In the genomic region with DNA sequence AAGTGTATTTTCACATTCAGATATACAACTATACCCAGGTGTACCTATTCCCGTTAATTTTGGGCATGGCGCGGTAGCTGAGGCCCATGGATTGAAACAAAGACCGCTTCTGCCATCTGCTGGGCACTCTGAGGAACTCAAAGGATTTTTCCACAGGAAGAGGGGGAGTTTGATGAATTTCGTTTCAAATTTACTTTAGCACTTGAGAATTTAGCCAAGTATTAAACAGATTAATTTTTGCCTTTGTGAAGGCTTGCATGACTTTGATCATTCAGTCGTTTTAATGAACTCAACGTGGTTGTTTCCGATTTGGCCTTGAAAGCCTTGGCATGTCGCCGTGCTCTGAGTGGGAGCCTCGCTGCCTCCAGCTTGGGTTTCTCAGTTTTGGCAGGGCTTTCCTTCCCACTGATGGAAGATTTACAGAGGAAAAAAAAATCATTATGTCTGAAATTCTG, we compare ENCODE assay signal across 8 cellular contexts.
A peak's percentile ranks its signal among the peaks of the same experiment; 100 is the strongest.
DNase-seq lines count a peak whose midpoint lies in the region; ATAC-seq and TF ChIP-seq lines count a peak whose summit lies in the region.

No MANE protein-coding gene starts in this region.

- H3K14ac ChIP-seq in trophoblast cell (ENCODE audit: low read length) = no peak overlapping the region

- H3K36me3 ChIP-seq in HUES6 (ENCODE audit: control insufficient read depth, insufficient read depth, low read length) (no peaks in the 10 kb centered on the region), Peyer's patch (no peaks in the 10 kb centered on the region), trophoblast cell (ENCODE audit: control insufficient read depth in 1 of 2, insufficient read depth in 2 of 2, low read length in 2 of 2) (no peaks in the 10 kb centered on the region)

- no peak overlapping the region for H2AFZ ChIP-seq in trophoblast cell (ENCODE audit: insufficient read depth, low read length, poor library complexity)

- H3K23ac ChIP-seq in trophoblast cell (ENCODE audit: low read length) = no peak overlapping the region

- H4K91ac ChIP-seq in trophoblast cell (ENCODE audit: low read depth, low read length) = no peak overlapping the region

- no peak overlapping the region for H4K12ac ChIP-seq in trophoblast cell (ENCODE audit: low read depth, low read length)

- H3K9ac ChIP-seq in HUES6 (ENCODE audit: low read length) (no peak overlapping the region), trophoblast cell (ENCODE audit: low read length) (no peak overlapping the region)

- peak; percentile 22 for DNase-seq in DMS53 treated with DMSO at 0.1 percent for 48 hours (lab: John Stamatoyannopoulos, UW; ENCODE audit: unreplicated experiment)
- DNase-seq in Peyer's patch = peak in 2 of 3 donors; percentile 18 to 54
- peak; percentile 1 for DNase-seq in activated naive CD8-positive, alpha-beta T cell treated with anti-CD3 and anti-CD28 coated beads, Interleukin-2, amount 50 U/mL, for 16 hours (ENCODE audit: low read depth, low spot score)
- peak; percentile 59 to 90 (median 75) for DNase-seq in head of caudate nucleus
- peak; percentile 36 to 72 for DNase-seq in trophoblast cell

- H3K4me3 ChIP-seq in HUES6 (ENCODE audit: low read depth, low read length) (0 out of 2 replicates have a peak overlapping the region, but pooled peaks have one; percentile 32), Peyer's patch (peak overlapping the region in 3 of 4 donors; percentile 22 to 27 (median 27)), trophoblast cell (ENCODE audit: low read depth, low read length) (no peak overlapping the region)

- no peak for TF ChIP-seq POLR2A in Peyer's patch (IDR thresholded peaks at IDR 0.05)

- H3K18ac ChIP-seq in trophoblast cell (ENCODE audit: low read length) = no peak overlapping the region

- H3K27me3 ChIP-seq in HUES6 (ENCODE audit: control insufficient read depth, insufficient read depth, low read length) = no peaks in the 10 kb centered on the region
- no peaks in the 10 kb centered on the region for H3K27me3 ChIP-seq in Peyer's patch
- no peaks in the 10 kb centered on the region for H3K27me3 ChIP-seq in trophoblast cell (ENCODE audit: insufficient read depth, low read length)

- H3K4me1 ChIP-seq in HUES6 (ENCODE audit: control insufficient read depth, insufficient read depth, low read length) (no peaks in the 10 kb centered on the region; the same call in 1 of the 2 replicates), Peyer's patch (peaks cover 0 to 6% (median 0%) of the 10 kb centered on the region in 4 donors), trophoblast cell (ENCODE audit: control insufficient read depth in 1 of 2, insufficient read depth in 2 of 2, low read length in 2 of 2) (no peaks in the 10 kb centered on the region)

- H3K4me2 ChIP-seq in trophoblast cell (ENCODE audit: low read length) = no peak overlapping the region

- no CpG with 5 or more reads among the region's 11 CpGs for WGBS in trophoblast cell (ENCODE audit: extremely low coverage, insufficient coverage, insufficient read length)

- ATAC-seq in HG03095 (IDR thresholded peaks at IDR 0.05; ENCODE audit: unreplicated experiment) (no peak), HG03469 (IDR thresholded peaks at IDR 0.05; ENCODE audit: unreplicated experiment) (no peak)

- no peak overlapping the region for H3K4ac ChIP-seq in trophoblast cell (ENCODE audit: low read depth, low read length)

- H2BK5ac ChIP-seq in trophoblast cell (ENCODE audit: low read depth, low read length, poor library complexity) = no peak overlapping the region

- peak; percentile 40 to 64 (median 62) for TF ChIP-seq CTCF in Peyer's patch (IDR thresholded peaks at IDR 0.05)

- no peak overlapping the region for H2BK120ac ChIP-seq in trophoblast cell (ENCODE audit: insufficient read depth, low read length, poor library complexity)

- H3K79me2 ChIP-seq in trophoblast cell (ENCODE audit: control insufficient read depth, insufficient read depth, low read length, poor library complexity) = no peaks in the 10 kb centered on the region

- intact Hi-C loops in head of caudate nucleus (cut with DNase I) = loop anchor here (5.0 kb wide), 1 partner anchor 484 kb away; no protein-coding TSS in a partner anchor

- H3K9me3 ChIP-seq in HUES6 (ENCODE audit: control insufficient read depth, insufficient read depth, low read depth, low read length) = peaks cover 16% of the 10 kb centered on the region
- no peaks in the 10 kb centered on the region for H3K9me3 ChIP-seq in Peyer's patch
- H3K9me3 ChIP-seq in trophoblast cell (ENCODE audit: insufficient read depth, low read depth, low read length) = no peaks in the 10 kb centered on the region

- no peak overlapping the region for H3K27ac ChIP-seq in HUES6 (ENCODE audit: low read depth, low read length)
- H3K27ac ChIP-seq in Peyer's patch = peak overlapping the region in 1 of 4 donors; percentile 10
- no peak overlapping the region for H3K27ac ChIP-seq in trophoblast cell (ENCODE audit: low read depth, low read length)

- no peak overlapping the region for H2BK12ac ChIP-seq in trophoblast cell (ENCODE audit: low read length)

- no peak overlapping the region for H2AK5ac ChIP-seq in trophoblast cell (ENCODE audit: low read length)

- H4K8ac ChIP-seq in trophoblast cell (ENCODE audit: low read depth, low read length) = no peak overlapping the region

- no peaks in the 10 kb centered on the region for H3K79me1 ChIP-seq in trophoblast cell (ENCODE audit: low read length)

Comparison
In these comparisons a context has a peak if more than half of its experiments do, and no peak if none do; other contexts are left out.
1. DNase-seq: peak in every context shown above with its lines; median percentile 75 in head of caudate nucleus; 54 in trophoblast cell; 36 in Peyer's patch; 22 in DMS53 treated with DMSO at 0.1 percent for 48 hours; 1 in activated naive CD8-positive, alpha-beta T cell treated with anti-CD3 and anti-CD28 coated beads, Interleukin-2, amount 50 U/mL, for 16 hours.